16 cellular contexts compared by ENCODE assay signal in the genomic region with DNA sequence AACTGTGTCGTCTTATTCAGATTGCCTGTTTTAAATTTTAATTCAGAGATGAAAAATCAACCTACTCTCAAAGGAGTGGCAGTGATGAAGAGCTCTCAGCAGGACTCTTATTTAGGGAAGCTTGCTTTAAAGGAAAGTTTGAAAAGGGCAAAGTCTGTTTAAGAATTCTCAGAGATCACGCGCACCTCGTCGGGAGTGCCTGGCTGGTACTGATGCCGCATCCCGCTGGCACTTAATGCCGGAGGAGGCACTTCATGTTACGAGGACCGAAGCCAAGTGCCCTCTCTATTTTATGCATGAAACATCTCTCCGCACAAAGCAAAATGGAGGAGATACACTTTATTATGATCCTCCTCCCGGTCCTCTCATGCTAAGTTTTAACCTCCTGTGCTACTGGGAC.
A peak's percentile ranks its signal among the peaks of the same experiment; 100 is the strongest.
DNase-seq lines count a peak whose midpoint lies in the region; ATAC-seq and TF ChIP-seq lines count a peak whose summit lies in the region.
"Had no signal": no experiment of that assay in that cellular context is flagged by ENCODE, and none has a peak within 500 bp of the region (broad histone marks: within the 10 kb centered on the region; RNA-seq: fewer than 3 reads in every experiment).

No MANE protein-coding gene starts in this region.

- in situ Hi-C loops in G401 (cut with HindIII; ENCODE audit: low sequenced_read_pairs): no loop called here

- no peak for TF ChIP-seq CTCF in endodermal cell (conservative IDR thresholded peaks at IDR 0.05)
- no peak for TF ChIP-seq CTCF in upper lobe of right lung (IDR thresholded peaks at IDR 0.05)
- TF ChIP-seq CTCF in H9 (conservative IDR thresholded peaks at IDR 0.05): no peak

- no peak overlapping the region for H3K27ac Mint-ChIP-seq in endodermal cell
- no peak overlapping the region for H3K27ac Mint-ChIP-seq in H9
- H3K27ac Mint-ChIP-seq: B cell; CD8-positive, alpha-beta T cell; GM23338; HFFc6 had no signal

- H3K9me3 Mint-ChIP-seq in endodermal cell (no peaks in the 10 kb centered on the region), H9 (no peaks in the 10 kb centered on the region; a peak in 1 of 5 replicates)
- H3K9me3 Mint-ChIP-seq: GM23338, HFFc6 had no signal

- WGBS in endodermal cell (ENCODE audit: insufficient coverage in 1 of 2, insufficient read length in 1 of 2), 2 experiments: 93 to 95% methylated on average over 11 to 12 of the region's 12 CpGs
- WGBS in H9 (ENCODE audit: extremely low coverage, insufficient read length, low lambda C conversion rate): no CpG with 5 or more reads among the region's 12 CpGs

- no peaks in the 10 kb centered on the region for H3K23me2 ChIP-seq in H9 (ENCODE audit: insufficient read length, low read depth, low read length, poor library complexity, severe bottlenecking)

- H2BK120ac ChIP-seq in H9 (ENCODE audit: low read depth, low read length, poor library complexity, severe bottlenecking): no peak overlapping the region

- peak; percentile 69 for DNase-seq in DMS79 treated with DMSO at 0.1 percent for 48 hours (lab: John Stamatoyannopoulos, UW)
- peak; percentile 60 for DNase-seq in NCI-H345 (lab: John Stamatoyannopoulos, UW)
- DNase-seq in endodermal cell: no peak
- DNase-seq in upper lobe of right lung: no peak
- DNase-seq in H9: no peak
- DNase-seq in G401 (ENCODE audit: low spot score): no peak
- DNase-seq: Calu3; CD8-positive, alpha-beta T cell; GDM1; HFFc6 had no signal

- H2BK20ac ChIP-seq in H9 (ENCODE audit: low read depth, low read length, poor library complexity, severe bottlenecking): no peak overlapping the region

- intact Hi-C loops in upper lobe of right lung (cut with DNase I): no loop called here

- no peaks in the 10 kb centered on the region for H3K79me2 ChIP-seq in H9 (ENCODE audit: insufficient read depth, low read length)

- no peak overlapping the region for H4K5ac ChIP-seq in H9 (ENCODE audit: insufficient read length, low read depth, low read length)

- peak; percentile 28 for ATAC-seq in upper lobe of right lung
- no peak for ATAC-seq in activated CD4-positive, CD25-positive, alpha-beta regulatory T cell treated with anti-CD3 and anti-CD28 coated beads, Interleukin-2, amount 50 U/mL, for 24 hours
- ATAC-seq: CD8-positive, alpha-beta T cell; GM23338; HCT116 had no signal

- H3K4me1 Mint-ChIP-seq in endodermal cell (no peaks in the 10 kb centered on the region), H9 (peaks cover 0 to 8% of the 10 kb centered on the region in 2 experiments; a peak in 3 of 4 replicates)
- H3K4me1 Mint-ChIP-seq: B cell had no signal

- H4K20me1 ChIP-seq in H9 (ENCODE audit: control insufficient read depth, insufficient read depth, insufficient read length): no peaks in the 10 kb centered on the region
- H4K20me1 ChIP-seq: BLaER1 treated with 17β-estradiol and CSF1 and Interleukin-3, amounts not matched to agents 10 nM and 100 nM had no signal

- H3K4me3 Mint-ChIP-seq in endodermal cell (no peak overlapping the region), H9 (no peak overlapping the region)
- H3K4me3 Mint-ChIP-seq: B cell; CD8-positive, alpha-beta T cell; GM23338; HFFc6 had no signal

- H3K9ac ChIP-seq in endodermal cell (ENCODE audit: extremely low read depth, low read length, poor library complexity, severe bottlenecking): no peak overlapping the region
- no peak overlapping the region for H3K9ac ChIP-seq in H9 (ENCODE audit: extremely low read depth, insufficient read length, low read length)
- H3K9ac ChIP-seq: BLaER1 treated with 17β-estradiol and CSF1 and Interleukin-3, amounts not matched to agents 10 nM and 100 nM had no signal

- no peaks in the 10 kb centered on the region for H3K79me1 ChIP-seq in H9 (ENCODE audit: insufficient read depth, low read depth, low read length, poor library complexity, severe bottlenecking)

- no peaks in the 10 kb centered on the region for H3K27me3 Mint-ChIP-seq in endodermal cell (ENCODE audit: insufficient read depth)
- no peaks in the 10 kb centered on the region for H3K27me3 Mint-ChIP-seq in H9 (ENCODE audit: low read depth)
- H3K27me3 Mint-ChIP-seq: B cell had no signal

- no peak overlapping the region for H3K4ac ChIP-seq in H9 (ENCODE audit: low read depth, low read length)

- no peak overlapping the region for H4K8ac ChIP-seq in H9 (replicated peaks; ENCODE audit: insufficient read length, low read depth, low read length)

- H3K23ac ChIP-seq in H9 (ENCODE audit: insufficient read length, low read depth, low read length): no peak overlapping the region

- no peak overlapping the region for H3T11ph ChIP-seq in H9 (ENCODE audit: low read length)

- H3K27me3 ChIP-seq in endodermal cell (ENCODE audit: control insufficient read depth, insufficient read depth, low read length, poor library complexity, severe bottlenecking) (no peaks in the 10 kb centered on the region), upper lobe of right lung (no peaks in the 10 kb centered on the region), H9 (ENCODE audit: insufficient read depth, low read length) (no peaks in the 10 kb centered on the region)
- H3K27me3 ChIP-seq: BLaER1 treated with 17β-estradiol and CSF1 and Interleukin-3, amounts not matched to agents 10 nM and 100 nM had no signal

- H3K4me3 ChIP-seq in endodermal cell (ENCODE audit: low read length): no peak overlapping the region
- no peak overlapping the region for H3K4me3 ChIP-seq in upper lobe of right lung
- H3K4me3 ChIP-seq: BLaER1 treated with 17β-estradiol and CSF1 and Interleukin-3, amounts not matched to agents 10 nM and 100 nM; GM23338 had no signal

- H3K36me3 ChIP-seq in endodermal cell (ENCODE audit: control insufficient read depth, insufficient read depth, low read length): peaks cover 11% of the 10 kb centered on the region
- no peaks in the 10 kb centered on the region for H3K36me3 ChIP-seq in upper lobe of right lung
- H3K36me3 ChIP-seq: BLaER1 treated with 17β-estradiol and CSF1 and Interleukin-3, amounts not matched to agents 10 nM and 100 nM had no signal

- H3K27ac ChIP-seq in endodermal cell (ENCODE audit: low read depth, low read length): peak overlapping the region; percentile 17
- H3K27ac ChIP-seq in upper lobe of right lung: no peak overlapping the region
- H3K27ac ChIP-seq in H9 (ENCODE audit: insufficient read length, low read depth, low read length): no peak overlapping the region
- H3K27ac ChIP-seq: BLaER1 treated with 17β-estradiol and CSF1 and Interleukin-3, amounts not matched to agents 10 nM and 100 nM; HL-60 had no signal

- H3K36me3 Mint-ChIP-seq in endodermal cell (ENCODE audit: low read depth): peaks cover 27% of the 10 kb centered on the region
- peaks cover under 1 to 8% (median 1%) of the 10 kb centered on the region in 3 experiments; a peak in 6 of 7 replicates for H3K36me3 Mint-ChIP-seq in H9 (ENCODE audit: insufficient read depth in 1 of 3, low read depth in 3 of 3)
- H3K36me3 Mint-ChIP-seq: CD8-positive, alpha-beta T cell had no signal

- H3K4me2 ChIP-seq in H9 (ENCODE audit: insufficient read depth, insufficient read length, low read length): no peak overlapping the region
- H3K4me2 ChIP-seq: BLaER1 treated with 17β-estradiol and CSF1 and Interleukin-3, amounts not matched to agents 10 nM and 100 nM; GM23338 had no signal

- H3K9me3 ChIP-seq in endodermal cell (ENCODE audit: control insufficient read depth, low read length): no peaks in the 10 kb centered on the region
- H3K9me3 ChIP-seq in upper lobe of right lung: no peaks in the 10 kb centered on the region
- no peaks in the 10 kb centered on the region for H3K9me3 ChIP-seq in H9 (ENCODE audit: control insufficient read depth, low read depth, low read length)

- H3K14ac ChIP-seq in H9 (ENCODE audit: insufficient read depth, low read length): no peak overlapping the region

- no peak overlapping the region for H3K18ac ChIP-seq in H9 (ENCODE audit: insufficient read length, low read depth, low read length)

- H3K4me1 ChIP-seq in endodermal cell (ENCODE audit: control insufficient read depth, insufficient read depth, low read length) (no peaks in the 10 kb centered on the region), upper lobe of right lung (peaks cover 4% of the 10 kb centered on the region), H9 (ENCODE audit: insufficient read depth, low read length) (no peaks in the 10 kb centered on the region)
- H3K4me1 ChIP-seq: BLaER1 treated with 17β-estradiol and CSF1 and Interleukin-3, amounts not matched to agents 10 nM and 100 nM had no signal

- H3K56ac ChIP-seq in H9 (ENCODE audit: insufficient read length, low read depth, low read length): no peak overlapping the region

- no peak overlapping the region for H4K91ac ChIP-seq in H9 (ENCODE audit: insufficient read length, low read depth, low read length)

- H2BK12ac ChIP-seq in H9 (ENCODE audit: insufficient read length, low read depth, low read length): no peak overlapping the region

- H2BK5ac ChIP-seq in H9 (ENCODE audit: insufficient read length, low read length): no peak overlapping the region

- H2AFZ ChIP-seq in H9 (ENCODE audit: low read length): no peak overlapping the region
- H2AFZ ChIP-seq: GM23338 had no signal

- H2BK15ac ChIP-seq in H9 (ENCODE audit: low read depth, low read length): no peak overlapping the region

- H2AK5ac ChIP-seq in H9 (ENCODE audit: insufficient read length, low read length): no peak overlapping the region

Comparison
In these comparisons a context has a peak if more than half of its experiments do, and no peak if none do; other contexts are left out.
1. DNase-seq: peak in DMS79 treated with DMSO at 0.1 percent for 48 hours (single experiment) and NCI-H345 (single experiment); none in endodermal cell (single experiment), upper lobe of right lung (single experiment), H9 (single experiment) and G401 (single experiment).